Comparison of ENCODE assay signal across 18 cellular contexts in genomic region chr4:120723986-120724385, GRCh38.
"Had no signal": no experiment of that assay in that cellular context is flagged by ENCODE, and none has a peak within 500 bp of the region (broad histone marks: within the 10 kb centered on the region; RNA-seq: fewer than 3 reads in every experiment).

No MANE protein-coding gene starts in this region.

- H3K27ac Mint-ChIP-seq: activated naive CD4-positive, alpha-beta T cell treated with anti-CD3 and anti-CD28 coated beads, Interleukin-2, amount 10 ng/mL, durations not matched to agents 7 days and 5 days; activated T-helper 17 cell treated with anti-CD3 and anti-CD28 coated beads, Interleukin-2, amount 50 U/mL, for 72 hours; dendritic cell treated with granulocyte-macrophage colony-stimulating factor and Interleukin-4, amounts not matched to agents 40 ng/mL and 50 ng/mL, for 4 days; natural killer cell; stimulated activated naive B cell treated with anti-CD40 and anti-IgM and Interleukin-4, amounts not matched to agents 10 μg/mL and 1 μg/mL and 100 μg/mL, for 72 hours had no signal

- H3K27me3 ChIP-seq: adrenal gland, body of pancreas, foreskin keratinocyte, sigmoid colon had no signal

- H3K36me3 Mint-ChIP-seq: activated naive CD4-positive, alpha-beta T cell treated with anti-CD3 and anti-CD28 coated beads, Interleukin-2, amount 10 ng/mL, durations not matched to agents 7 days and 5 days; natural killer cell; stimulated activated naive B cell treated with anti-CD40 and anti-IgM and Interleukin-4, amounts not matched to agents 10 μg/mL and 1 μg/mL and 100 μg/mL, for 72 hours had no signal

- H3K4me3 Mint-ChIP-seq: activated naive CD4-positive, alpha-beta T cell treated with anti-CD3 and anti-CD28 coated beads, Interleukin-2, amount 10 ng/mL, durations not matched to agents 7 days and 5 days; activated T-helper 17 cell treated with anti-CD3 and anti-CD28 coated beads, Interleukin-2, amount 50 U/mL, for 72 hours; dendritic cell treated with granulocyte-macrophage colony-stimulating factor and Interleukin-4, amounts not matched to agents 40 ng/mL and 50 ng/mL, for 4 days; natural killer cell; stimulated activated naive B cell treated with anti-CD40 and anti-IgM and Interleukin-4, amounts not matched to agents 10 μg/mL and 1 μg/mL and 100 μg/mL, for 72 hours had no signal

- H3K9me3 Mint-ChIP-seq: activated naive CD4-positive, alpha-beta T cell treated with anti-CD3 and anti-CD28 coated beads, Interleukin-2, amount 10 ng/mL, durations not matched to agents 7 days and 5 days; activated T-helper 17 cell treated with anti-CD3 and anti-CD28 coated beads, Interleukin-2, amount 50 U/mL, for 72 hours; dendritic cell treated with granulocyte-macrophage colony-stimulating factor and Interleukin-4, amounts not matched to agents 40 ng/mL and 50 ng/mL, for 4 days; natural killer cell; stimulated activated naive B cell treated with anti-CD40 and anti-IgM and Interleukin-4, amounts not matched to agents 10 μg/mL and 1 μg/mL and 100 μg/mL, for 72 hours had no signal

- H3K4me1 ChIP-seq: body of pancreas, foreskin keratinocyte, prostate gland had no signal

- ATAC-seq: activated T-helper 17 cell treated with anti-CD3 and anti-CD28 coated beads, Interleukin-2, amount 50 U/mL, for 72 hours; body of pancreas; natural killer cell; stimulated activated naive B cell treated with anti-CD40 and anti-IgM and Interleukin-4, amounts not matched to agents 10 μg/mL and 1 μg/mL and 100 μg/mL, for 72 hours had no signal

- H3K4me1 Mint-ChIP-seq: activated naive CD4-positive, alpha-beta T cell treated with anti-CD3 and anti-CD28 coated beads, Interleukin-2, amount 10 ng/mL, durations not matched to agents 7 days and 5 days; activated T-helper 17 cell treated with anti-CD3 and anti-CD28 coated beads, Interleukin-2, amount 50 U/mL, for 72 hours; natural killer cell; stimulated activated naive B cell treated with anti-CD40 and anti-IgM and Interleukin-4, amounts not matched to agents 10 μg/mL and 1 μg/mL and 100 μg/mL, for 72 hours had no signal

- FAIRE-seq: TTC549 had no signal

- H3K4me3 ChIP-seq: adrenal gland, body of pancreas, prostate gland, sigmoid colon had no signal

- DNase-seq: activated CD4-positive, alpha-beta T cell treated with anti-CD3 and anti-CD28 coated beads, Interleukin-2, amount 50 U/mL, for 1 hour; activated naive CD4-positive, alpha-beta T cell treated with anti-CD3 and anti-CD28 coated beads, Interleukin-2, amount 10 ng/mL, durations not matched to agents 7 days and 5 days; activated T-cell treated with anti-CD3 and anti-CD28 coated beads for 4 hours; adrenal gland; body of pancreas; erythroblast; mammary epithelial cell; natural killer cell; nucleus accumbens; sigmoid colon; stimulated activated CD4-positive, alpha-beta T cell treated with anti-CD3 and anti-CD28 coated beads, Interleukin-2, amount 100 ng/mL, for 24 hours; stimulated activated naive B cell treated with anti-CD40 and anti-IgM and Interleukin-4, amounts not matched to agents 10 μg/mL and 1 μg/mL and 100 μg/mL, for 72 hours; trophoblast cell had no signal

- H3K27ac ChIP-seq: adrenal gland, body of pancreas, foreskin keratinocyte, prostate gland, sigmoid colon had no signal

- H3K36me3 ChIP-seq: adrenal gland, prostate gland, sigmoid colon had no signal

- H3K27me3 Mint-ChIP-seq: dendritic cell treated with granulocyte-macrophage colony-stimulating factor and Interleukin-4, amounts not matched to agents 40 ng/mL and 50 ng/mL, for 4 days; stimulated activated naive B cell treated with anti-CD40 and anti-IgM and Interleukin-4, amounts not matched to agents 10 μg/mL and 1 μg/mL and 100 μg/mL, for 72 hours had no signal

- H3K9me3 ChIP-seq: adrenal gland, body of pancreas, prostate gland, sigmoid colon had no signal
